ENCODE assay signal across 10 cellular contexts in the genomic region with DNA sequence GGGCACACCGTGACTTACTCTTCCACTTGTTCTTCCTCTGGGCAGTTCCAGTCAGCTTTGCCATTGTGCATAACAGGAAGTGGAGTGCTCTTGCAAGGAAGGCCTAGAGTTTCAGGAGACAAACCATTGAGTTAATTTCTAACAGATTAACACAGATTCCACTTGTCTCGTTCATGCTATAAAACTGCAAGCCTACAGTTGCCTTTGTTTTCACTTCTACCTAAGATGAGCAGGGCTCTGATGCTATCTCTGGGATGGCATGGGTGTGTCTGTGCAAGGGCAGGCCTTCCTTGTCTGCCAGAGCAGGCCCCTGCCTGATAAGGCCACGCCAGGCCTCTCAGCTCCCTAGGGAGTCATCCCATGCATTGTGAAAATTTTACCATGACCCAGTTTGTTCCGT.
DNase-seq lines count a peak whose midpoint lies in the region; ATAC-seq, FAIRE-seq and TF ChIP-seq lines count a peak whose summit lies in the region.
"Had no signal": no experiment of that assay in that cellular context is flagged by ENCODE, and none has a peak within 500 bp of the region (broad histone marks: within the 10 kb centered on the region; RNA-seq: fewer than 3 reads in every experiment).

No MANE protein-coding gene starts in this region.

- WGBS in A549 (ENCODE audit: missing lambda C conversion rate), result 4% methylated on average over 4 of the region's 4 CpGs
- 93 to 100% methylated on average over 2 to 4 of the region's 4 CpGs for WGBS in endodermal cell (ENCODE audit: insufficient coverage in 1 of 2, insufficient read length in 1 of 2), 2 experiments

- TF ChIP-seq CTCF in A549 (IDR thresholded peaks at IDR 0.05) (no peak), endodermal cell (conservative IDR thresholded peaks at IDR 0.05) (no peak)

- FAIRE-seq in A549 (lab: Jason Lieb, UNC), result no peak

- TF ChIP-seq EP300 in A549 (IDR thresholded peaks at IDR 0.05), result peak in 1 of 2 experiments; percentile 29; a peak in 1 of 5 replicates

- H3K27ac ChIP-seq in A549 (peak overlapping the region; percentile 95 to 97), endodermal cell (ENCODE audit: low read depth, low read length) (no peak overlapping the region)

- H3K36me3 ChIP-seq in endodermal cell (ENCODE audit: control insufficient read depth, insufficient read depth, low read length), result no peaks in the 10 kb centered on the region

- H3K4me3 Mint-ChIP-seq in activated T-helper 2 cell treated with anti-CD3 and anti-CD28 coated beads, Interferon-gamma antibody, Interleukin-2, Interleukin-4, amounts not matched to agents 10 μg/mL and 5 μg/mL and 100 μg/mL, durations not matched to agents 14 hours and 24 hours and 36 hours (ENCODE audit: low read depth), result no peak overlapping the region
- no peak overlapping the region for H3K4me3 Mint-ChIP-seq in endodermal cell

- H3K9me3 ChIP-seq in A549, result no peaks in the 10 kb centered on the region
- peaks cover 24% of the 10 kb centered on the region for H3K9me3 ChIP-seq in endodermal cell (ENCODE audit: control insufficient read depth, low read length)

- H3K4me3 ChIP-seq in A549, result peak overlapping the region; percentile 12; the same call in 1 of the 3 replicates
- no peak overlapping the region for H3K4me3 ChIP-seq in endodermal cell (ENCODE audit: low read length)
- H3K4me3 ChIP-seq: lung had no signal

- H3K27me3 ChIP-seq in endodermal cell (ENCODE audit: control insufficient read depth, insufficient read depth, low read length, poor library complexity, severe bottlenecking), result no peaks in the 10 kb centered on the region

- no peak overlapping the region for H3K27ac Mint-ChIP-seq in activated T-helper 2 cell treated with anti-CD3 and anti-CD28 coated beads, Interferon-gamma antibody, Interleukin-2, Interleukin-4, amounts not matched to agents 10 μg/mL and 5 μg/mL and 100 μg/mL, durations not matched to agents 14 hours and 24 hours and 36 hours
- no peak overlapping the region for H3K27ac Mint-ChIP-seq in endodermal cell

- H3K4me1 ChIP-seq in A549, result peaks cover 84% of the 10 kb centered on the region
- H3K4me1 ChIP-seq in endodermal cell (ENCODE audit: control insufficient read depth, insufficient read depth, low read length), result peaks cover 4% of the 10 kb centered on the region

- H3K36me3 Mint-ChIP-seq in activated T-helper 2 cell treated with anti-CD3 and anti-CD28 coated beads, Interferon-gamma antibody, Interleukin-2, Interleukin-4, amounts not matched to agents 10 μg/mL and 5 μg/mL and 100 μg/mL, durations not matched to agents 14 hours and 24 hours and 36 hours (ENCODE audit: low read depth), result no peaks in the 10 kb centered on the region
- H3K36me3 Mint-ChIP-seq in endodermal cell (ENCODE audit: low read depth), result peaks cover 3% of the 10 kb centered on the region

- CTCF ChIA-PET in A549 (lab: Yijun Ruan, JAX), result interaction anchor here (1.1 to 1.3 kb wide), 3 partner anchors 25 to 72 kb away, joined by 3 to 5 read pairs (median 3); no protein-coding TSS in a partner anchor

- POLR2A ChIA-PET in A549 (lab: Yijun Ruan, JAX), result interaction anchor here (1.9 to 2.0 kb wide), 2 partner anchors 33 to 68 kb away, joined by 15 to 16 read pairs; partner anchors contain the start of gene PGRMC2

- TF ChIP-seq POLR2A in A549 (IDR thresholded peaks at IDR 0.05; ENCODE audit: low read length), result no peak
- TF ChIP-seq POLR2A in erythroblast (IDR thresholded peaks at IDR 0.05; ENCODE audit: low read length), result no peak

- peak; percentile 15 to 88 for DNase-seq in A549 (ENCODE audit: low read depth in 1 of 2, low spot score in 1 of 2)
- peak in 74 of 76 experiments; percentile 7 to 90 (median 71) for DNase-seq in HUDEP-2 (lab: John Stamatoyannopoulos, UW; ENCODE audit: unreplicated experiment in 76 of 76)
- peak; percentile 59 to 79 for DNase-seq in erythroblast (lab: John Stamatoyannopoulos, UW)
- DNase-seq in germinal center (ENCODE audit: low spot score), result no peak
- no peak for DNase-seq in posterior vena cava (ENCODE audit: low spot score)
- DNase-seq in activated T-helper 2 cell treated with anti-CD3 and anti-CD28 coated beads, Interferon-gamma antibody, Interleukin-2, Interleukin-4, amounts not matched to agents 10 μg/mL and 5 μg/mL and 100 μg/mL, durations not matched to agents 14 hours and 24 hours and 36 hours (ENCODE audit: low spot score), result no peak
- DNase-seq in endodermal cell, result no peak
- DNase-seq: NCI-H1436 treated with DMSO at 0.1 percent for 48 hours had no signal

- ATAC-seq in A549 (peak; percentile 53 to 74; a peak in 5 of 6 replicates), GM19463 (IDR thresholded peaks at IDR 0.05; ENCODE audit: unreplicated experiment) (peak; percentile 81)

- peak overlapping the region; percentile 66 for H3K4me2 ChIP-seq in A549

- no peaks in the 10 kb centered on the region for H3K9me3 Mint-ChIP-seq in activated T-helper 2 cell treated with anti-CD3 and anti-CD28 coated beads, Interferon-gamma antibody, Interleukin-2, Interleukin-4, amounts not matched to agents 10 μg/mL and 5 μg/mL and 100 μg/mL, durations not matched to agents 14 hours and 24 hours and 36 hours
- peaks cover 17% of the 10 kb centered on the region for H3K9me3 Mint-ChIP-seq in endodermal cell

- H3K4me1 Mint-ChIP-seq in activated T-helper 2 cell treated with anti-CD3 and anti-CD28 coated beads, Interferon-gamma antibody, Interleukin-2, Interleukin-4, amounts not matched to agents 10 μg/mL and 5 μg/mL and 100 μg/mL, durations not matched to agents 14 hours and 24 hours and 36 hours (ENCODE audit: low read depth), result peaks cover 1% of the 10 kb centered on the region
- H3K4me1 Mint-ChIP-seq in endodermal cell, result peaks cover 25% of the 10 kb centered on the region

- no peaks in the 10 kb centered on the region for H3K27me3 Mint-ChIP-seq in activated T-helper 2 cell treated with anti-CD3 and anti-CD28 coated beads, Interferon-gamma antibody, Interleukin-2, Interleukin-4, amounts not matched to agents 10 μg/mL and 5 μg/mL and 100 μg/mL, durations not matched to agents 14 hours and 24 hours and 36 hours (ENCODE audit: low read depth)
- peaks cover 8% of the 10 kb centered on the region for H3K27me3 Mint-ChIP-seq in endodermal cell (ENCODE audit: insufficient read depth)

- H3K9ac ChIP-seq in endodermal cell (ENCODE audit: extremely low read depth, low read length, poor library complexity, severe bottlenecking), result no peak overlapping the region

- TF ChIP-seq RAD21 in A549 (conservative IDR thresholded peaks at IDR 0.05 in 1 of 2, IDR thresholded peaks at IDR 0.05 in 1 of 2), result no peak

- intact Hi-C loops in posterior vena cava (cut with DNase I), result no loop called here
- intact Hi-C loops in activated T-helper 2 cell treated with anti-CD3 and anti-CD28 coated beads, Interferon-gamma antibody, Interleukin-2, Interleukin-4, amounts not matched to agents 10 μg/mL and 5 μg/mL and 100 μg/mL, durations not matched to agents 14 hours and 24 hours and 36 hours (cut with micrococcal nuclease), result no loop called here

TF ChIP-seq in A549, 52 proteins besides CTCF, POLR2A, EP300 and RAD21 (continues in another document):
- no peak for TF ChIP-seq HEYL (CRISPR knock-in tag; IDR thresholded peaks at IDR 0.05)
- TF ChIP-seq KDM5A (IDR thresholded peaks at IDR 0.05), result no peak
- no peak for TF ChIP-seq NPAS2 (CRISPR knock-in tag; IDR thresholded peaks at IDR 0.05; ENCODE audit: borderline replicate concordance)
- TF ChIP-seq CEBPB (IDR thresholded peaks at IDR 0.05), result peak in 1 of 2 experiments; percentile 16; a peak in 1 of 4 replicates
- no peak for TF ChIP-seq PBX3 (IDR thresholded peaks at IDR 0.05)
- TF ChIP-seq, protein P1, sequence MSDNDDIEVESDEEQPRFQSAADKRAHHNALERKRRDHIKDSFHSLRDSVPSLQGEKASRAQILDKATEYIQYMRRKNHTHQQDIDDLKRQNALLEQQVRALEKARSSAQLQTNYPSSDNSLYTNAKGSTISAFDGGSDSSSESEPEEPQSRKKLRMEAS (IDR thresholded peaks at IDR 0.05), result peak; percentile 73
- TF ChIP-seq SMC3 (IDR thresholded peaks at IDR 0.05), result no peak
- TF ChIP-seq E2F6 (IDR thresholded peaks at IDR 0.05; ENCODE audit: borderline replicate concordance, low read depth), result peak; percentile 50; the same call in 1 of the 2 replicates
- peak; percentile 84 for TF ChIP-seq GATA3 (IDR thresholded peaks at IDR 0.05; ENCODE audit: borderline replicate concordance)
- no peak for TF ChIP-seq MAFK (IDR thresholded peaks at IDR 0.05; ENCODE audit: partially characterized antibody)
- no peak for TF ChIP-seq BCL3 (IDR thresholded peaks at IDR 0.05)
- TF ChIP-seq HOXB5 (CRISPR knock-in tag; IDR thresholded peaks at IDR 0.05), result 0 out of 2 replicates have a peak, but pooled peaks have one; percentile 65
- TF ChIP-seq NR3C1 (IDR thresholded peaks at IDR 0.05), result no peak
- TF ChIP-seq FOXS1 (CRISPR knock-in tag; IDR thresholded peaks at IDR 0.05), result no peak
- peak; percentile 55; the same call in 1 of the 2 replicates for TF ChIP-seq HOXB13 (CRISPR knock-in tag; IDR thresholded peaks at IDR 0.05; ENCODE audit: low read depth)
- TF ChIP-seq EHMT2 (IDR thresholded peaks at IDR 0.05; ENCODE audit: low read depth), result no peak
- TF ChIP-seq RNF2 (IDR thresholded peaks at IDR 0.05; ENCODE audit: borderline replicate concordance, low read depth), result no peak

Comparison
In these comparisons a context has a peak if more than half of its experiments do, and no peak if none do; other contexts are left out.
1. DNase-seq: peak in A549 (2 of 2), HUDEP-2 (74 of 76) and erythroblast (2 of 2); none in germinal center (single experiment), posterior vena cava (single experiment), activated T-helper 2 cell treated with anti-CD3 and anti-CD28 coated beads, Interferon-gamma antibody, Interleukin-2, Interleukin-4, amounts not matched to agents 10 μg/mL and 5 μg/mL and 100 μg/mL, durations not matched to agents 14 hours and 24 hours and 36 hours (single experiment) and endodermal cell (single experiment).